ENCODE assay signal across 8 cellular contexts in genomic region chr13:98576963-98577822, GRCh38. TPM values are rescaled to one million over a fixed set of nuclear protein-coding genes. Genes with fewer than 3 reads are reported as not detected.
DNase-seq lines count a peak whose midpoint lies in the region; ATAC-seq lines count a peak whose summit lies in the region.

TSS of gene STK24 (minus strand) at chr13:98577107. CDS start at chr13:98576786, 321 bp downstream.

- no peaks in the 10 kb centered on the region for H3K9me3 Mint-ChIP-seq in activated naive CD8-positive, alpha-beta T cell (ENCODE audit: low read depth)

- H3K27me3 Mint-ChIP-seq in activated naive CD8-positive, alpha-beta T cell: no peaks in the 10 kb centered on the region

- H3K36me3 ChIP-seq in urinary bladder (ENCODE audit: insufficient read depth): no peaks in the 10 kb centered on the region

- peak within 1 kb of the TSS; percentile 100 for H3K27ac ChIP-seq in urinary bladder (ENCODE audit: low read depth)

- peak; percentile 61 for ATAC-seq in GM19463 (IDR thresholded peaks at IDR 0.05; ENCODE audit: unreplicated experiment)
- ATAC-seq in HG03571 (IDR thresholded peaks at IDR 0.05; ENCODE audit: unreplicated experiment): peak; percentile 57

- peak within 1 kb of the TSS; percentile 95 for H3K4me3 Mint-ChIP-seq in activated naive CD8-positive, alpha-beta T cell

- H3K36me3 Mint-ChIP-seq in activated naive CD8-positive, alpha-beta T cell: peaks cover 4% of the 10 kb centered on the region

- peaks cover 44% of the 10 kb centered on the region for H3K4me1 Mint-ChIP-seq in activated naive CD8-positive, alpha-beta T cell (ENCODE audit: low read depth)

- DNase-seq in DMS53 treated with DMSO at 0.1 percent for 48 hours (lab: John Stamatoyannopoulos, UW; ENCODE audit: unreplicated experiment): peak; percentile 17
- DNase-seq in SHP77 treated with DMSO at 0.1 percent for 48 hours (lab: John Stamatoyannopoulos, UW): peak; percentile 18
- no peak for DNase-seq in glomerular endothelial cell (ENCODE audit: extremely low read depth, low read depth, low spot score)
- peak; percentile 42 for DNase-seq in occipital lobe (lab: John Stamatoyannopoulos, UW)

- peak within 1 kb of the TSS; percentile 94 for H3K27ac Mint-ChIP-seq in activated naive CD8-positive, alpha-beta T cell

- under 1% methylated on average over 101 of the region's 102 CpGs for WGBS in urinary bladder

- H3K4me1 ChIP-seq in urinary bladder (ENCODE audit: insufficient read depth): peaks cover 1% of the 10 kb centered on the region

- H3K4me3 ChIP-seq in urinary bladder (ENCODE audit: low read depth, low read length): peak within 1 kb of the TSS; percentile 100

RNA-seq across cellular contexts. Expression of gene STK24, which starts in this region (rescaled TPM):
- total RNA-seq in glomerular endothelial cell (76.7 and 84.1 TPM in 2 replicates), occipital lobe (32.8 TPM), urinary bladder (73.4 TPM)
- 110 TPM for polyA plus RNA-seq in urinary bladder
